Comparison of ENCODE assay signal across 8 cellular contexts in genomic region chr1:115980998-115981993, GRCh38. TPM values are rescaled to one million over a fixed set of nuclear protein-coding genes. Genes with fewer than 3 reads are reported as not detected.
DNase-seq lines count a peak whose midpoint lies in the region; ATAC-seq and TF ChIP-seq lines count a peak whose summit lies in the region.

No MANE protein-coding gene starts in this region.

- POLR2A ChIA-PET in MCF 10A (lab: Yijun Ruan, JAX): interaction anchor here (0.7 to 3.4 kb wide), 9 partner anchors 16 to 373 kb away, joined by 3 to 12 read pairs (median 5); no protein-coding TSS in a partner anchor

- H3K4me3 ChIP-seq in HAP-1: no peak overlapping the region

- H3K27ac Mint-ChIP-seq in MCF 10A (ENCODE audit: low read depth, unreplicated experiment): no peak overlapping the region

- H3K4me1 Mint-ChIP-seq in MCF 10A (ENCODE audit: insufficient read depth, unreplicated experiment): peaks cover 29% of the 10 kb centered on the region

- H3K27me3 ChIP-seq in HAP-1 (ENCODE audit: low read depth): no peaks in the 10 kb centered on the region

- no peaks in the 10 kb centered on the region for H3K27me3 Mint-ChIP-seq in MCF 10A (ENCODE audit: insufficient read depth, unreplicated experiment)

- in situ Hi-C loops in HAP-1 (cut with MboI; ENCODE audit: low sequenced_read_pairs): loop anchor here (5.0 to 10.0 kb wide), 2 partner anchors 174 to 366 kb away; no protein-coding TSS in a partner anchor

- H3K27ac ChIP-seq in substantia nigra (ENCODE audit: low read depth, low read length, poor library complexity, severe bottlenecking): peak overlapping the region; percentile 68

- H3K4me1 ChIP-seq in HAP-1: peaks cover 35% of the 10 kb centered on the region

- BruUV-seq in MCF 10A (replicated peaks; lab: Mats Ljungman, UMichigan): no TSS peak

- CTCF ChIA-PET in MCF 10A (lab: Yijun Ruan, JAX): interaction anchor here (0.6 to 4.0 kb wide), 46 partner anchors 8 to 1786 kb away, joined by 3 to 39 read pairs (median 4); no protein-coding TSS in a partner anchor

- no peaks in the 10 kb centered on the region for H3K9me3 Mint-ChIP-seq in MCF 10A (ENCODE audit: unreplicated experiment)

- peak; percentile 46 for TF ChIP-seq CTCF in MCF 10A (IDR thresholded peaks at IDR 0.05; ENCODE audit: unreplicated experiment)

- intact Hi-C loops in MCF 10A (cut with micrococcal nuclease): loop anchor here (1.0 kb wide), 1 partner anchor 174 kb away; no protein-coding TSS in a partner anchor

- peaks cover 9% of the 10 kb centered on the region for H3K36me3 Mint-ChIP-seq in MCF 10A (ENCODE audit: insufficient read depth, unreplicated experiment)

- DNase-seq in DMS153 treated with DMSO at 0.1 percent for 48 hours (lab: John Stamatoyannopoulos, UW; ENCODE audit: unreplicated experiment) (peak; percentile 42), HAP-1 (ENCODE audit: low spot score in 2 of 2) (peak; percentile 78 to 82), NCI-H69 (lab: John Stamatoyannopoulos, UW) (peak; percentile 80), MCF 10A (ENCODE audit: unreplicated experiment) (peak; percentile 63), iris pigment epithelial cell (ENCODE audit: low read depth) (peak; percentile 51), substantia nigra (lab: John Stamatoyannopoulos, UW) (peak in 24 of 49 donors; percentile 9 to 73 (median 29)), activated gamma-delta T cell treated with Interleukin-2 at 50 U/mL for 16 hours (no peak)

- H3K36me3 ChIP-seq in HAP-1 (replicated peaks): no peaks in the 10 kb centered on the region

- no peaks in the 10 kb centered on the region for H3K9me3 ChIP-seq in HAP-1

- no peak overlapping the region for H3K4me3 Mint-ChIP-seq in MCF 10A (ENCODE audit: unreplicated experiment)

- ATAC-seq in GM21576 (IDR thresholded peaks at IDR 0.05; ENCODE audit: unreplicated experiment): no peak

RNA-seq across cellular contexts. Expression of gene SLC22A15, which starts 5.0 kb away (rescaled TPM):
- total RNA-seq in MCF 10A (2022): 32.4 and 33.5 TPM in 2 replicates
